In genomic region chr17:38869647-38870258, GRCh38 we compare ENCODE assay signal across 8 cellular contexts. TPM values are rescaled to one million over a fixed set of nuclear protein-coding genes. Genes with fewer than 3 reads are reported as not detected.
DNase-seq lines count a peak whose midpoint lies in the region; FAIRE-seq and TF ChIP-seq lines count a peak whose summit lies in the region.

TSS of gene LASP1 (plus strand) at chr17:38870058. CDS start at chr17:38870190, 132 bp downstream.

- H3K36me3 ChIP-seq in DOHH2 (ENCODE audit: control insufficient read depth, low read length) = peaks cover 24% of the 10 kb centered on the region
- no peaks in the 10 kb centered on the region; the same call in 1 of the 2 replicates for H3K36me3 ChIP-seq in GM23248 (ENCODE audit: low read depth)
- H3K36me3 ChIP-seq in neutrophil = peaks cover 11% of the 10 kb centered on the region

- peaks cover 6% of the 10 kb centered on the region for H4K20me1 ChIP-seq in DOHH2 (ENCODE audit: control insufficient read depth, insufficient read depth, low read depth, low read length)
- peaks cover 15% of the 10 kb centered on the region for H4K20me1 ChIP-seq in GM23248 (ENCODE audit: insufficient read depth)

- H3K4me2 ChIP-seq in DOHH2 (ENCODE audit: low read length) (peak within 1 kb of the TSS; percentile 86), GM23248 (ENCODE audit: unreplicated experiment) (peak within 1 kb of the TSS; percentile 100)

- H3K9me2 ChIP-seq in DOHH2 (replicated peaks; ENCODE audit: control insufficient read depth, low read length) (no peaks in the 10 kb centered on the region), GM23248 (ENCODE audit: insufficient read depth) (no peaks in the 10 kb centered on the region)

- peak within 1 kb of the TSS; percentile 87 for H2AFZ ChIP-seq in GM23248

- H3K27me3 ChIP-seq in DOHH2 (ENCODE audit: control insufficient read depth, low read length) (no peaks in the 10 kb centered on the region), GM23248 (replicated peaks; ENCODE audit: insufficient read depth) (no peaks in the 10 kb centered on the region), neutrophil (peaks cover 5% of the 10 kb centered on the region)

- in situ Hi-C loops in GM23248 (cut with MboI) = no loop called here

- WGBS in GM23248 (ENCODE audit: low coverage in 1 of 2, low lambda C conversion rate in 2 of 2, missing lambda C conversion rate in 2 of 2), 2 experiments = 0 to 1% methylated on average over 29 to 46 of the region's 65 CpGs

- peak within 1 kb of the TSS; percentile 89 for H3K27ac ChIP-seq in DOHH2 (ENCODE audit: low read depth, low read length)
- peak within 1 kb of the TSS; percentile 96 for H3K27ac ChIP-seq in GM23248
- peak within 1 kb of the TSS; percentile 99 for H3K27ac ChIP-seq in neutrophil
- H3K27ac ChIP-seq in substantia nigra (ENCODE audit: low read depth, low read length, poor library complexity, severe bottlenecking) = peak within 1 kb of the TSS; percentile 97

- H3K79me2 ChIP-seq in DOHH2 (ENCODE audit: control insufficient read depth, low read length) = peaks cover 48% of the 10 kb centered on the region
- peaks cover 47% of the 10 kb centered on the region for H3K79me2 ChIP-seq in GM23248 (ENCODE audit: insufficient read depth)

- TF ChIP-seq CTCF in DOHH2 (IDR thresholded peaks at IDR 0.05; ENCODE audit: low read depth, low read length, poor library complexity, severe bottlenecking) = no peak
- TF ChIP-seq CTCF in neutrophil (IDR thresholded peaks at IDR 0.05) = peak; percentile 11

- DNase-seq in GM23248 (peak; percentile 97), M059J (ENCODE audit: low read depth) (peak; percentile 84), SK-N-DZ (ENCODE audit: low spot score) (peak; percentile 85), frontal cortex (ENCODE audit: low spot score in 2 of 2) (peak; percentile 92 to 93), substantia nigra (lab: John Stamatoyannopoulos, UW) (peak; percentile 26 to 90 (median 80))
- DNase-seq in activated naive CD4-positive, alpha-beta T cell treated with Interleukin-2 at 50 U/mL for 16 hours = peak; percentile 84

- H3K9me3 ChIP-seq in DOHH2 (ENCODE audit: control insufficient read depth, insufficient read depth, low read length) = no peaks in the 10 kb centered on the region
- H3K9me3 ChIP-seq in GM23248 (ENCODE audit: low read depth) = no peaks in the 10 kb centered on the region
- no peaks in the 10 kb centered on the region for H3K9me3 ChIP-seq in neutrophil

- no peak for FAIRE-seq in frontal cortex (lab: Jason Lieb, UNC)

- H3K4me1 ChIP-seq in DOHH2 (ENCODE audit: control insufficient read depth, low read length) (peaks cover 44% of the 10 kb centered on the region), GM23248 (ENCODE audit: insufficient read depth) (peaks cover 44% of the 10 kb centered on the region), neutrophil (ENCODE audit: control insufficient read depth in 1 of 2, insufficient read depth in 1 of 2, low read depth in 1 of 2, low read length in 1 of 2) (peaks cover 58 to 59% of the 10 kb centered on the region in 2 experiments)

- H3K4me3 ChIP-seq in DOHH2 (ENCODE audit: low read length) = peak within 1 kb of the TSS; percentile 95
- peak within 1 kb of the TSS; percentile 100 for H3K4me3 ChIP-seq in GM23248
- peak within 1 kb of the TSS; percentile 80 to 99 for H3K4me3 ChIP-seq in neutrophil (ENCODE audit: low read depth in 1 of 2, low read length in 1 of 2)

- H3F3A ChIP-seq in DOHH2 (ENCODE audit: control insufficient read depth, insufficient read depth) (peaks cover 26% of the 10 kb centered on the region), GM23248 (ENCODE audit: insufficient read depth) (peaks cover 30% of the 10 kb centered on the region)

- H3K9ac ChIP-seq in GM23248 = peak within 1 kb of the TSS; percentile 99

RNA-seq across cellular contexts. Expression of gene LASP1, which starts in this region (rescaled TPM):
- 207 and 250 TPM in 2 replicates for total RNA-seq in GM23248 (2014; rRNA removed; shearing (Covaris generic))
- 198 and 203 TPM in 2 replicates for polyA plus RNA-seq in GM23248 (2016; fragmentation: Nextera tagmentation; extraction: Ambion mirVana)
- 272 and 294 TPM in 2 replicates for total RNA-seq in M059J (2014; rRNA removed; shearing (Covaris generic))
- polyA plus RNA-seq in SK-N-DZ (2014; cell fraction: cytosol; rRNA removed) = 33.0 and 37.4 TPM in 2 replicates
- 15.7 and 18.3 TPM in 2 replicates for polyA plus RNA-seq in SK-N-DZ (2014; cell fraction: nucleus; rRNA removed)
- 44.0 TPM for total RNA-seq in frontal cortex

Comparison
In these comparisons a context has a peak if more than half of its experiments do, and no peak if none do; other contexts are left out.
1. Peak in every context shown above with its lines: DNase-seq, H3K4me3 ChIP-seq and H3K27ac ChIP-seq.